ENCODE assay signal across 12 cellular contexts in the genomic region with DNA sequence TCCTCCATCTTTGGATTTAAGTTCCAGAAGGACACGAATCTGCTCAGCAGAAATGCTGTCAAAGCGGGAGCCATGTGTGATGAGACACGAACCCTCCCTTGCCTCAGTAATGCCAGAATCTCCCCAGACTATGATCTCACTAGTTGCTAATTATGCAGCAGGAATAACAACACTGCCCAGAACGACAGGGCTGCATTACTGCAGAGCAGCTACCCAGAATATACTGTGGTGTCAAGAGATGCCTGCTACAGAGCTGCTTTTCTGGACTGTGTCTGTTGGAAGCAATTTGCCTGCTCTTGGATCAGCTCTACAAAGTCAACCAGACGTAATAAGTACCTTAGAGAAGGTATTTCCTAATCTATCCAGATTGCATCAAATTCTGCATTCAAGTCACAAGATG. TPM values are rescaled to one million over a fixed set of nuclear protein-coding genes. Genes with fewer than 3 reads are reported as not detected.
DNase-seq lines count a peak whose midpoint lies in the region; ATAC-seq and TF ChIP-seq lines count a peak whose summit lies in the region.
"Had no signal": no experiment of that assay in that cellular context is flagged by ENCODE, and none has a peak within 500 bp of the region (broad histone marks: within the 10 kb centered on the region; RNA-seq: fewer than 3 reads in every experiment).

No MANE protein-coding gene starts in this region.

- DNase-seq in Right ventricle myocardium inferior (ENCODE audit: missing footprints) (no peak), right atrium auricular region (ENCODE audit: low spot score) (no peak), fibroblast of villous mesenchyme (ENCODE audit: low read depth) (peak; percentile 42), midbrain (lab: John Stamatoyannopoulos, UW) (peak; percentile 60), aorta (no peak), HUDEP-2 (lab: John Stamatoyannopoulos, UW; ENCODE audit: unreplicated experiment in 76 of 76) (no peak), NCI-H1092 (lab: John Stamatoyannopoulos, UW) (no peak)
- no peak for DNase-seq in stimulated activated CD4-positive, alpha-beta T cell treated with anti-CD3 and anti-CD28 coated beads, Interleukin-2, amount 100 ng/mL, for 48 hours
- DNase-seq: retina, tibial artery had no signal

- H3K36me3 ChIP-seq in right atrium auricular region: peaks cover 12% of the 10 kb centered on the region
- H3K36me3 ChIP-seq in aorta (ENCODE audit: control insufficient read depth in 1 of 2, insufficient read depth in 2 of 2, low read length in 1 of 2): peaks cover 2 to 3% of the 10 kb centered on the region in 2 donors

- 3 to 7% methylated on average over 5 of the region's 5 CpGs for WGBS in aorta, 2 donors

- no peaks in the 10 kb centered on the region for H3K27me3 ChIP-seq in right atrium auricular region
- no peaks in the 10 kb centered on the region for H3K27me3 ChIP-seq in aorta (ENCODE audit: control insufficient read depth in 1 of 2, insufficient read depth in 2 of 2, low read length in 1 of 2)
- H3K27me3 ChIP-seq: adrenal gland, tibial artery had no signal

- peaks cover 0 to 53% of the 10 kb centered on the region in 2 donors for H3K4me1 ChIP-seq in right atrium auricular region
- peaks cover 1 to 10% of the 10 kb centered on the region in 2 donors for H3K4me1 ChIP-seq in aorta (ENCODE audit: control insufficient read depth in 1 of 2, insufficient read depth in 2 of 2, low read length in 2 of 2)

- intact Hi-C loops in Right ventricle myocardium inferior (cut with DNase I) (no loop called here), aorta (cut with DNase I) (no loop called here)

- ATAC-seq in Right ventricle myocardium inferior (peak; percentile 82), aorta (ENCODE audit: low FRiP score) (peak; percentile 49)
- ATAC-seq: A549 had no signal

- H3K4me3 ChIP-seq in right atrium auricular region (no peak overlapping the region), fibroblast of villous mesenchyme (ENCODE audit: low read depth, low read length) (no peak overlapping the region), aorta (ENCODE audit: low read length in 2 of 2) (no peak overlapping the region)
- H3K4me3 ChIP-seq: A549, adrenal gland, tibial artery had no signal

- no peaks in the 10 kb centered on the region for H3K9me3 ChIP-seq in right atrium auricular region
- no peaks in the 10 kb centered on the region for H3K9me3 ChIP-seq in aorta (ENCODE audit: control insufficient read depth, low read length)
- H3K9me3 ChIP-seq: A549, adrenal gland, tibial artery had no signal

- H3K27ac ChIP-seq in right atrium auricular region (peak overlapping the region in 1 of 2 donors; percentile 73), aorta (ENCODE audit: low read depth in 1 of 2, low read length in 2 of 2) (no peak overlapping the region)
- H3K27ac ChIP-seq: A549, adrenal gland, tibial artery had no signal

- TF ChIP-seq CTCF in right atrium auricular region (IDR thresholded peaks at IDR 0.05): no peak
- TF ChIP-seq CTCF in fibroblast of villous mesenchyme (IDR thresholded peaks at IDR 0.05; ENCODE audit: insufficient read depth, low read depth, low read length): no peak

RNA-seq across cellular contexts. Expression of a gene that starts 5.5 kb away (rescaled TPM):
- 25.7 TPM for total RNA-seq in Right ventricle myocardium inferior
- 10 to 100 TPM; 17.1 to 19.4 TPM for total RNA-seq in right atrium auricular region
- 23.2 and 25.9 TPM in 2 replicates for total RNA-seq in fibroblast of villous mesenchyme
- 10 to 100 TPM; 32.3 to 34.5 TPM for total RNA-seq in aorta
- polyA plus RNA-seq in aorta: 10 to 100 TPM in 1 of 2 donors, 1 to 10 TPM in 1; 6.1 to 19.0 TPM

RNA-seq across cellular contexts. Expression of a gene that starts 29.8 kb away (rescaled TPM):
- total RNA-seq in Right ventricle myocardium inferior: 17.0 TPM
- 10 to 100 TPM; 22.8 to 27.2 TPM for total RNA-seq in right atrium auricular region
- 23.7 and 25.8 TPM in 2 replicates for total RNA-seq in fibroblast of villous mesenchyme
- total RNA-seq in aorta: 10 to 100 TPM; 32.6 to 62.3 TPM
- polyA plus RNA-seq in aorta: 10 to 100 TPM; 52.6 to 59.6 TPM

RNA-seq across cellular contexts. Expression of a gene that starts 51.7 kb away (rescaled TPM):
- total RNA-seq in Right ventricle myocardium inferior (23.7 TPM), right atrium auricular region (10 to 100 TPM; 25.5 to 40.9 TPM), fibroblast of villous mesenchyme (39.0 and 56.6 TPM in 2 replicates), aorta (10 to 100 TPM; 71.9 to 97.2 TPM)
- polyA plus RNA-seq in aorta: 10 to 100 TPM; 11.1 to 20.6 TPM

Comparison
In these comparisons a context has a peak if more than half of its experiments do, and no peak if none do; other contexts are left out.
1. DNase-seq: peak in fibroblast of villous mesenchyme (single experiment) and midbrain (single experiment); none in Right ventricle myocardium inferior (single experiment), right atrium auricular region (single experiment), aorta (0 of 2), HUDEP-2 (0 of 76), stimulated activated CD4-positive, alpha-beta T cell treated with anti-CD3 and anti-CD28 coated beads, Interleukin-2, amount 100 ng/mL, for 48 hours (0 of 2) and NCI-H1092 (single experiment).